Comparison of ENCODE assay signal across 8 cellular contexts in the genomic region with DNA sequence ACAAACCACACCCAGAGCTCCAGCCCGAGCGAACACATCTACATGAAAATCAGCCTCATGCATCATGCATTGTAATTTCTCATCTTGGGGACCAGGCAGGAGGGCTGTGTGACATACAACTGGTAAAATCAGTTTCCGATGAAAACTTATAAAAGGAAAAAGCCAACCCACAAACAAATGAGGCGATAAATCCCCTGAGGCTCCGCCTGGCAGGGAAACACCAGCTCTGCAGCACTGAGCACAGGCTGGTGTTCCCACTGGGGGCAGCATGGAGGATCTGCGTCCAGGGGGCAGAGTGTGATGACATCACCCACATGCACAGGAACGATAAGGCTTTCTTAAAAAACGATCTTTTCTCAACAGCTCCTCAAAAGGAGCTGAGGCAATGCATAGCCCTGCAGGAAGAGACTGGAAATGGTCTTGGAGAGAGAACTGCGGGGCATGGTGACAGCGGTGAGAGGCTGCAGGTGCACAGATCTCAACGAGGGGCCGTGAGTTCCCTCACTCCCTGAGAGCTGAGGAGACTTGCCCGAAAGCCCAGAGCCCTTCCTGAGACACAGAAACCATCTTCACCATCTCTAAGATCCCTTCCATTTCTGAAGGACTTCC. TPM values are rescaled to one million over a fixed set of nuclear protein-coding genes. Genes with fewer than 3 reads are reported as not detected.
DNase-seq lines count a peak whose midpoint lies in the region; ATAC-seq lines count a peak whose summit lies in the region.

No MANE protein-coding gene starts in this region.

- ATAC-seq in Right ventricle myocardium superior (ENCODE audit: poor library complexity) (no peak), left ventricle myocardium superior (no peak), GM19397 (IDR thresholded peaks at IDR 0.05; ENCODE audit: unreplicated experiment) (no peak)

- H3K4me1 Mint-ChIP-seq in activated T-helper 2 cell treated with anti-CD3 and anti-CD28 coated beads, Interferon-gamma antibody, Interleukin-2, Interleukin-4, amounts not matched to agents 10 μg/mL and 5 μg/mL and 100 μg/mL, durations not matched to agents 14 hours and 24 hours and 36 hours (ENCODE audit: low read depth): peaks cover 53% of the 10 kb centered on the region
- H3K4me1 Mint-ChIP-seq in immature natural killer cell: peaks cover 57 to 58% of the 10 kb centered on the region in 2 donors

- no peaks in the 10 kb centered on the region for H3K9me3 ChIP-seq in stomach smooth muscle (ENCODE audit: control insufficient read depth in 2 of 2, low read length in 2 of 2)

- H3K9ac ChIP-seq in stomach smooth muscle (ENCODE audit: low read length in 2 of 2): peak overlapping the region in 1 of 2 donors; percentile 21

- no peaks in the 10 kb centered on the region for H3K27me3 ChIP-seq in stomach smooth muscle (ENCODE audit: control insufficient read depth in 1 of 2, insufficient read depth in 2 of 2, low read length in 2 of 2)

- no peak overlapping the region for H3K4me3 Mint-ChIP-seq in activated T-helper 2 cell treated with anti-CD3 and anti-CD28 coated beads, Interferon-gamma antibody, Interleukin-2, Interleukin-4, amounts not matched to agents 10 μg/mL and 5 μg/mL and 100 μg/mL, durations not matched to agents 14 hours and 24 hours and 36 hours (ENCODE audit: low read depth)
- no peak overlapping the region for H3K4me3 Mint-ChIP-seq in immature natural killer cell

- H3K27ac Mint-ChIP-seq in activated T-helper 2 cell treated with anti-CD3 and anti-CD28 coated beads, Interferon-gamma antibody, Interleukin-2, Interleukin-4, amounts not matched to agents 10 μg/mL and 5 μg/mL and 100 μg/mL, durations not matched to agents 14 hours and 24 hours and 36 hours: peak overlapping the region; percentile 57
- peak overlapping the region in 1 of 6 donors; percentile 35 for H3K27ac Mint-ChIP-seq in immature natural killer cell

- no peaks in the 10 kb centered on the region for H3K27me3 Mint-ChIP-seq in activated T-helper 2 cell treated with anti-CD3 and anti-CD28 coated beads, Interferon-gamma antibody, Interleukin-2, Interleukin-4, amounts not matched to agents 10 μg/mL and 5 μg/mL and 100 μg/mL, durations not matched to agents 14 hours and 24 hours and 36 hours (ENCODE audit: low read depth)
- H3K27me3 Mint-ChIP-seq in immature natural killer cell (ENCODE audit: low read depth in 3 of 3): peaks cover 0 to 2% (median 2%) of the 10 kb centered on the region in 3 donors

- DNase-seq in Right ventricle myocardium superior: peak; percentile 55
- no peak for DNase-seq in left ventricle myocardium superior
- DNase-seq in Kasumi-1 (lab: John Stamatoyannopoulos, UW): peak; percentile 37 to 45
- no peak for DNase-seq in activated T-helper 2 cell treated with anti-CD3 and anti-CD28 coated beads, Interferon-gamma antibody, Interleukin-2, Interleukin-4, amounts not matched to agents 10 μg/mL and 5 μg/mL and 100 μg/mL, durations not matched to agents 14 hours and 24 hours and 36 hours (ENCODE audit: low spot score)
- DNase-seq in iPS-NIHi11 (ENCODE audit: low spot score): peak; percentile 61
- DNase-seq in immature natural killer cell: no peak

- peaks cover 82% of the 10 kb centered on the region for H3K4me1 ChIP-seq in stomach smooth muscle (ENCODE audit: control insufficient read depth, insufficient read depth, low read length)

- H3K4me3 ChIP-seq in stomach smooth muscle (ENCODE audit: low read length in 2 of 2): peak overlapping the region in 1 of 2 donors; percentile 29

- intact Hi-C loops in Right ventricle myocardium superior (cut with DNase I) (no loop called here), left ventricle myocardium superior (cut with micrococcal nuclease) (no loop called here)
- intact Hi-C loops in activated T-helper 2 cell treated with anti-CD3 and anti-CD28 coated beads, Interferon-gamma antibody, Interleukin-2, Interleukin-4, amounts not matched to agents 10 μg/mL and 5 μg/mL and 100 μg/mL, durations not matched to agents 14 hours and 24 hours and 36 hours (cut with micrococcal nuclease): no loop called here

- peaks cover 14% of the 10 kb centered on the region for H3K36me3 Mint-ChIP-seq in activated T-helper 2 cell treated with anti-CD3 and anti-CD28 coated beads, Interferon-gamma antibody, Interleukin-2, Interleukin-4, amounts not matched to agents 10 μg/mL and 5 μg/mL and 100 μg/mL, durations not matched to agents 14 hours and 24 hours and 36 hours (ENCODE audit: low read depth)
- peaks cover 0 to 4% (median 0%) of the 10 kb centered on the region in 3 donors for H3K36me3 Mint-ChIP-seq in immature natural killer cell

- no peaks in the 10 kb centered on the region for H3K9me3 Mint-ChIP-seq in activated T-helper 2 cell treated with anti-CD3 and anti-CD28 coated beads, Interferon-gamma antibody, Interleukin-2, Interleukin-4, amounts not matched to agents 10 μg/mL and 5 μg/mL and 100 μg/mL, durations not matched to agents 14 hours and 24 hours and 36 hours
- no peaks in the 10 kb centered on the region for H3K9me3 Mint-ChIP-seq in immature natural killer cell

- peak overlapping the region; percentile 31 for H3K27ac ChIP-seq in stomach smooth muscle (ENCODE audit: low read length)

- H3K36me3 ChIP-seq in stomach smooth muscle (ENCODE audit: control insufficient read depth in 2 of 2, insufficient read depth in 2 of 2, low read length in 2 of 2): no peaks in the 10 kb centered on the region

RNA-seq across cellular contexts. Expression of gene SH3GL1, which starts 24.6 kb away (rescaled TPM):
- total RNA-seq in Right ventricle myocardium superior (18.6 TPM), left ventricle myocardium superior (19.1 TPM)
- total RNA-seq in activated T-helper 2 cell treated with anti-CD3 and anti-CD28 coated beads, Interferon-gamma antibody, Interleukin-2, Interleukin-4, amounts not matched to agents 10 μg/mL and 5 μg/mL and 100 μg/mL, durations not matched to agents 14 hours and 24 hours and 36 hours: 49.2 and 56.3 TPM in 2 replicates
- 10 to 100 TPM; 13.8 to 24.6 (median 18.4) TPM for polyA plus RNA-seq in immature natural killer cell

RNA-seq across cellular contexts. Expression of gene CHAF1A, which starts 26.7 kb away (rescaled TPM):
- 5.4 TPM for total RNA-seq in Right ventricle myocardium superior
- 7.2 TPM for total RNA-seq in left ventricle myocardium superior
- total RNA-seq in activated T-helper 2 cell treated with anti-CD3 and anti-CD28 coated beads, Interferon-gamma antibody, Interleukin-2, Interleukin-4, amounts not matched to agents 10 μg/mL and 5 μg/mL and 100 μg/mL, durations not matched to agents 14 hours and 24 hours and 36 hours: 81.9 and 87.8 TPM in 2 replicates
- polyA plus RNA-seq in immature natural killer cell: 1 to 10 TPM; 1.5 to 8.5 (median 2.9) TPM

RNA-seq across cellular contexts. Expression of gene MPND, which starts 32.4 kb away (rescaled TPM):
- total RNA-seq in Right ventricle myocardium superior (16.6 TPM), left ventricle myocardium superior (19.2 TPM)
- total RNA-seq in activated T-helper 2 cell treated with anti-CD3 and anti-CD28 coated beads, Interferon-gamma antibody, Interleukin-2, Interleukin-4, amounts not matched to agents 10 μg/mL and 5 μg/mL and 100 μg/mL, durations not matched to agents 14 hours and 24 hours and 36 hours: 19.3 and 20.2 TPM in 2 replicates
- 10 to 100 TPM in 2 of 3 donors, 1 to 10 TPM in 1; 9.0 to 13.4 (median 11.3) TPM for polyA plus RNA-seq in immature natural killer cell

RNA-seq across cellular contexts. Expression of gene STAP2, which starts 37.1 kb away (rescaled TPM):
- total RNA-seq in Right ventricle myocardium superior: 1.6 TPM
- total RNA-seq in left ventricle myocardium superior: 4.2 TPM
- total RNA-seq in activated T-helper 2 cell treated with anti-CD3 and anti-CD28 coated beads, Interferon-gamma antibody, Interleukin-2, Interleukin-4, amounts not matched to agents 10 μg/mL and 5 μg/mL and 100 μg/mL, durations not matched to agents 14 hours and 24 hours and 36 hours: 15.4 and 17.1 TPM in 2 replicates
- polyA plus RNA-seq in immature natural killer cell: 1 to 10 TPM in 1 of 3 donors, under 1 TPM in 1, not detected in 1; 0.89 to 4.2 TPM

Comparison
In these comparisons a context has a peak if more than half of its experiments do, and no peak if none do; other contexts are left out.
1. DNase-seq: peak in Right ventricle myocardium superior (single experiment), Kasumi-1 (2 of 2) and iPS-NIHi11 (single experiment); none in left ventricle myocardium superior (single experiment), activated T-helper 2 cell treated with anti-CD3 and anti-CD28 coated beads, Interferon-gamma antibody, Interleukin-2, Interleukin-4, amounts not matched to agents 10 μg/mL and 5 μg/mL and 100 μg/mL, durations not matched to agents 14 hours and 24 hours and 36 hours (single experiment) and immature natural killer cell (0 of 3).
2. RNA of gene CHAF1A, which starts 26.7 kb away (total RNA-seq): 81.9 to 87.8 TPM in activated T-helper 2 cell treated with anti-CD3 and anti-CD28 coated beads, Interferon-gamma antibody, Interleukin-2, Interleukin-4, amounts not matched to agents 10 μg/mL and 5 μg/mL and 100 μg/mL, durations not matched to agents 14 hours and 24 hours and 36 hours; 7.2 TPM in left ventricle myocardium superior (single experiment) and 5.4 TPM in Right ventricle myocardium superior (single experiment); every median in the first group is over 10 times any median in the second.